18 cellular contexts compared by ENCODE assay signal in the genomic region with DNA sequence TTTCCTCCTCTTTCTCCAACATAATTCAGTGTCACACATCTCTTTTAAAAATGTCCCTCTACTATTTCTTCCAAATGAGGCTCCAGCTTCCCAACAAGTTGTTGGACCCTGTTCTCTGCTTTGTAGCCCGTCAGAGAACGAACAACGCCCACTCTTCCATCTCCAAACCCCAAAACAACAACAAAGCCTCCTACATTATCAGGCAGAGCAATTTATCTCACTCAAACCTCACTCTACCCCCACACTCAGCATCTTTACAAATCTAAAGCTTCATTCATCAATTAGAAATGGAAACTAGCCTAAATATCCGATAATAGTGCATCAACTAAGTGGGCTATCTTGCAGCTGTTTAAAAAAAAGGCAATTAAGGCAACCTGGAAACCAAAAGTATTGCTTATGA. TPM values are rescaled to one million over a fixed set of nuclear protein-coding genes. Genes with fewer than 3 reads are reported as not detected.
A peak's percentile ranks its signal among the peaks of the same experiment; 100 is the strongest.
DNase-seq lines count a peak whose midpoint lies in the region; ATAC-seq and TF ChIP-seq lines count a peak whose summit lies in the region.
"Had no signal": no experiment of that assay in that cellular context is flagged by ENCODE, and none has a peak within 500 bp of the region (broad histone marks: within the 10 kb centered on the region; RNA-seq: fewer than 3 reads in every experiment).

No MANE protein-coding gene starts in this region.

- H3K4me1 Mint-ChIP-seq in neural crest cell, result peaks cover 14% of the 10 kb centered on the region
- no peaks in the 10 kb centered on the region for H3K4me1 Mint-ChIP-seq in stimulated activated effector memory CD8-positive, alpha-beta T cell treated with anti-CD3 and anti-CD28 coated beads, Interleukin-12 subunit alpha, Interleukin-12 subunit beta, amount 100 ng/mL, for 72 hours
- no peaks in the 10 kb centered on the region for H3K4me1 Mint-ChIP-seq in T-helper 2 cell treated with Interferon-gamma antibody and Interleukin-4, amounts not matched to agents 5 μg/mL and 100 μg/mL, for 36 hours (ENCODE audit: low read depth)
- H3K4me1 Mint-ChIP-seq: B cell had no signal

- H3K27me3 Mint-ChIP-seq in neural crest cell (ENCODE audit: low read depth), result no peaks in the 10 kb centered on the region
- peaks cover 2% of the 10 kb centered on the region for H3K27me3 Mint-ChIP-seq in T-helper 2 cell treated with Interferon-gamma antibody and Interleukin-4, amounts not matched to agents 5 μg/mL and 100 μg/mL, for 36 hours (ENCODE audit: low read depth)

- no peak overlapping the region for H3K4me3 Mint-ChIP-seq in neural crest cell
- H3K4me3 Mint-ChIP-seq in stimulated activated effector memory CD8-positive, alpha-beta T cell treated with anti-CD3 and anti-CD28 coated beads, Interleukin-12 subunit alpha, Interleukin-12 subunit beta, amount 100 ng/mL, for 72 hours, result no peak overlapping the region
- no peak overlapping the region for H3K4me3 Mint-ChIP-seq in T-helper 2 cell treated with Interferon-gamma antibody and Interleukin-4, amounts not matched to agents 5 μg/mL and 100 μg/mL, for 36 hours
- H3K4me3 Mint-ChIP-seq: B cell; CD8-positive, alpha-beta T cell; H9 had no signal

- DNase-seq in neural crest cell (ENCODE audit: low read depth, low spot score), result no peak
- DNase-seq in stimulated activated effector memory CD8-positive, alpha-beta T cell treated with anti-CD3 and anti-CD28 coated beads, Interleukin-12 subunit alpha, Interleukin-12 subunit beta, amount 100 ng/mL, for 72 hours (ENCODE audit: low spot score in 2 of 2), result no peak
- no peak for DNase-seq in T-helper 2 cell treated with Interferon-gamma antibody and Interleukin-4, amounts not matched to agents 5 μg/mL and 100 μg/mL, for 36 hours (ENCODE audit: low spot score)
- no peak for DNase-seq in Kasumi-1 (lab: John Stamatoyannopoulos, UW)
- DNase-seq: 8988T; Calu3; CD8-positive, alpha-beta T cell; DMS79 treated with DMSO at 0.1 percent for 48 hours; H9 had no signal

- no peak for TF ChIP-seq EP300 in gastroesophageal sphincter (IDR thresholded peaks at IDR 0.05)

- no peaks in the 10 kb centered on the region for H3K4me1 ChIP-seq in HEK293 (ENCODE audit: control insufficient read depth, insufficient read depth, low read length)
- peaks cover 4 to 21% (median 6%) of the 10 kb centered on the region in 3 donors for H3K4me1 ChIP-seq in gastroesophageal sphincter
- H3K4me1 ChIP-seq in stomach smooth muscle (ENCODE audit: control insufficient read depth, insufficient read depth, low read length), result peaks cover 14% of the 10 kb centered on the region
- H3K4me1 ChIP-seq: BLaER1 treated with 17β-estradiol and CSF1 and Interleukin-3, amounts not matched to agents 10 nM and 100 nM had no signal

- peak overlapping the region; percentile 4 for H3K27ac Mint-ChIP-seq in neural crest cell (ENCODE audit: unreplicated experiment)
- no peak overlapping the region for H3K27ac Mint-ChIP-seq in stimulated activated effector memory CD8-positive, alpha-beta T cell treated with anti-CD3 and anti-CD28 coated beads, Interleukin-12 subunit alpha, Interleukin-12 subunit beta, amount 100 ng/mL, for 72 hours
- H3K27ac Mint-ChIP-seq in T-helper 2 cell treated with Interferon-gamma antibody and Interleukin-4, amounts not matched to agents 5 μg/mL and 100 μg/mL, for 36 hours, result no peak overlapping the region
- H3K27ac Mint-ChIP-seq: B cell; CD8-positive, alpha-beta T cell had no signal

- H3K9me3 ChIP-seq in HEK293 (ENCODE audit: control insufficient read depth, insufficient read depth, low read depth, low read length), result no peaks in the 10 kb centered on the region
- no peaks in the 10 kb centered on the region for H3K9me3 ChIP-seq in gastroesophageal sphincter
- H3K9me3 ChIP-seq in stomach smooth muscle (ENCODE audit: control insufficient read depth in 2 of 2, low read length in 2 of 2), result no peaks in the 10 kb centered on the region

- no peak for TF ChIP-seq POLR2A in gastroesophageal sphincter (IDR thresholded peaks at IDR 0.05)

- TF ChIP-seq CTCF in HEK293 (tag by site-specific recombination; IDR thresholded peaks at IDR 0.05) (no peak), gastroesophageal sphincter (IDR thresholded peaks at IDR 0.05) (no peak), neural crest cell (conservative IDR thresholded peaks at IDR 0.05) (no peak)

- ATAC-seq in gastroesophageal sphincter (no peak), GM19324 (IDR thresholded peaks at IDR 0.05; ENCODE audit: low FRiP score, unreplicated experiment) (no peak)
- no peak for ATAC-seq in stimulated activated effector memory CD8-positive, alpha-beta T cell treated with anti-CD3 and anti-CD28 coated beads, Interleukin-12 subunit alpha, Interleukin-12 subunit beta, amount 100 ng/mL, for 72 hours
- ATAC-seq: CD8-positive, alpha-beta T cell; GM12878 had no signal

- no peak overlapping the region for H3K9ac ChIP-seq in stomach smooth muscle (ENCODE audit: low read length in 2 of 2)
- H3K9ac ChIP-seq: BLaER1 treated with 17β-estradiol and CSF1 and Interleukin-3, amounts not matched to agents 10 nM and 100 nM had no signal

- H3K36me3 Mint-ChIP-seq in neural crest cell (ENCODE audit: low read depth), result no peaks in the 10 kb centered on the region
- H3K36me3 Mint-ChIP-seq in stimulated activated effector memory CD8-positive, alpha-beta T cell treated with anti-CD3 and anti-CD28 coated beads, Interleukin-12 subunit alpha, Interleukin-12 subunit beta, amount 100 ng/mL, for 72 hours, result no peaks in the 10 kb centered on the region
- no peaks in the 10 kb centered on the region for H3K36me3 Mint-ChIP-seq in T-helper 2 cell treated with Interferon-gamma antibody and Interleukin-4, amounts not matched to agents 5 μg/mL and 100 μg/mL, for 36 hours (ENCODE audit: low read depth)
- H3K36me3 Mint-ChIP-seq: CD8-positive, alpha-beta T cell had no signal

- H3K9me3 Mint-ChIP-seq in neural crest cell, result no peaks in the 10 kb centered on the region
- no peaks in the 10 kb centered on the region for H3K9me3 Mint-ChIP-seq in stimulated activated effector memory CD8-positive, alpha-beta T cell treated with anti-CD3 and anti-CD28 coated beads, Interleukin-12 subunit alpha, Interleukin-12 subunit beta, amount 100 ng/mL, for 72 hours
- no peaks in the 10 kb centered on the region for H3K9me3 Mint-ChIP-seq in T-helper 2 cell treated with Interferon-gamma antibody and Interleukin-4, amounts not matched to agents 5 μg/mL and 100 μg/mL, for 36 hours
- H3K9me3 Mint-ChIP-seq: CD8-positive, alpha-beta T cell had no signal

- POLR2A ChIA-PET in HEK293 (lab: Yijun Ruan, JAX), result no interaction called here

- H3K4me3 ChIP-seq in HEK293 (ENCODE audit: low read depth, low read length) (no peak overlapping the region), gastroesophageal sphincter (no peak overlapping the region), stomach smooth muscle (ENCODE audit: low read length in 2 of 2) (no peak overlapping the region)
- H3K4me3 ChIP-seq: BLaER1 treated with 17β-estradiol and CSF1 and Interleukin-3, amounts not matched to agents 10 nM and 100 nM; GM12878 had no signal

- H3K27ac ChIP-seq in HEK293 (ENCODE audit: extremely low read depth, low read depth, low read length) (no peak overlapping the region), gastroesophageal sphincter (peak overlapping the region; percentile 31 to 83 (median 76)), stomach smooth muscle (ENCODE audit: low read length) (peak overlapping the region; percentile 76)
- H3K27ac ChIP-seq: BLaER1 treated with 17β-estradiol and CSF1 and Interleukin-3, amounts not matched to agents 10 nM and 100 nM had no signal

- WGBS in gastroesophageal sphincter (ENCODE audit: low coverage in 1 of 2), 2 donors, result 73 to 78% methylated on average over 3 to 4 of the region's 4 CpGs

- CTCF ChIA-PET in HEK293 (lab: Yijun Ruan, JAX), result interaction anchor here (0.6 to 1.7 kb wide), 7 partner anchors 14 to 565 kb away, joined by 3 to 6 read pairs (median 5); no protein-coding TSS in a partner anchor

- no peaks in the 10 kb centered on the region for H3K36me3 ChIP-seq in HEK293 (ENCODE audit: control insufficient read depth in 2 of 2, insufficient read depth in 1 of 2, low read length in 2 of 2)
- no peaks in the 10 kb centered on the region for H3K36me3 ChIP-seq in gastroesophageal sphincter
- H3K36me3 ChIP-seq in stomach smooth muscle (ENCODE audit: control insufficient read depth in 2 of 2, insufficient read depth in 2 of 2, low read length in 2 of 2), result no peaks in the 10 kb centered on the region
- H3K36me3 ChIP-seq: BLaER1 treated with 17β-estradiol and CSF1 and Interleukin-3, amounts not matched to agents 10 nM and 100 nM had no signal

- H3K27me3 ChIP-seq in gastroesophageal sphincter, result no peaks in the 10 kb centered on the region
- H3K27me3 ChIP-seq in stomach smooth muscle (ENCODE audit: control insufficient read depth in 1 of 2, insufficient read depth in 2 of 2, low read length in 2 of 2), result peaks cover 0 to 7% of the 10 kb centered on the region in 2 donors

TF ChIP-seq in HEK293, 187 proteins besides CTCF, POLR2A, EP300 and RAD21 (continues in another document):
- TF ChIP-seq EGR2 (tag by site-specific recombination; IDR thresholded peaks at IDR 0.05; ENCODE audit: low read depth) (peak; percentile 86), ZFHX2 (tag by site-specific recombination; conservative IDR thresholded peaks at IDR 0.05) (peak; percentile 79)

RNA-seq across cellular contexts. Expression of gene SUPT20HL2, which starts 20.5 kb away (rescaled TPM):
- not detected for total RNA-seq in gastroesophageal sphincter
- not detected in 2 replicates for total RNA-seq in neural crest cell
- total RNA-seq: B cell; Calu3; CD8-positive, alpha-beta T cell; GM12878; H1; H9; HT-29 had no signal
